9 cellular contexts compared by ENCODE assay signal in genomic region chr5:136082390-136083193, GRCh38. TPM values are rescaled to one million over a fixed set of nuclear protein-coding genes. Genes with fewer than 3 reads are reported as not detected.
A peak's percentile ranks its signal among the peaks of the same experiment; 100 is the strongest.
DNase-seq lines count a peak whose midpoint lies in the region; ATAC-seq and TF ChIP-seq lines count a peak whose summit lies in the region.
"Had no signal": no experiment of that assay in that cellular context is flagged by ENCODE, and none has a peak within 500 bp of the region (broad histone marks: within the 10 kb centered on the region; RNA-seq: fewer than 3 reads in every experiment).

No MANE protein-coding gene starts in this region.

- H3K27me3 Mint-ChIP-seq in activated CD4-positive, alpha-beta T cell treated with anti-CD3 and anti-CD28 coated beads, Interleukin-2, amount 10 ng/mL, durations not matched to agents 7 days and 5 days = peaks cover 51% of the 10 kb centered on the region
- peaks cover 14% of the 10 kb centered on the region for H3K27me3 Mint-ChIP-seq in endodermal cell (ENCODE audit: insufficient read depth)
- peaks cover 33% of the 10 kb centered on the region for H3K27me3 Mint-ChIP-seq in stimulated activated naive CD8-positive, alpha-beta T cell treated with anti-CD3 and anti-CD28 coated beads, Interleukin-15, amount 100 ng/mL, for 72 hours

- H3K36me3 ChIP-seq in endodermal cell (ENCODE audit: control insufficient read depth, insufficient read depth, low read length) = no peaks in the 10 kb centered on the region
- H3K36me3 ChIP-seq: BLaER1 treated with 17β-estradiol and CSF1 and Interleukin-3, amounts not matched to agents 10 nM and 100 nM had no signal

- peaks cover 2% of the 10 kb centered on the region for H3K36me3 Mint-ChIP-seq in activated CD4-positive, alpha-beta T cell treated with anti-CD3 and anti-CD28 coated beads, Interleukin-2, amount 10 ng/mL, durations not matched to agents 7 days and 5 days (ENCODE audit: low read depth)
- H3K36me3 Mint-ChIP-seq in endodermal cell (ENCODE audit: low read depth) = no peaks in the 10 kb centered on the region

- peak; percentile 93 for TF ChIP-seq CTCF in endodermal cell (conservative IDR thresholded peaks at IDR 0.05)

- H3K27ac ChIP-seq in endodermal cell (ENCODE audit: low read depth, low read length) = no peak overlapping the region
- H3K27ac ChIP-seq: BLaER1 treated with 17β-estradiol and CSF1 and Interleukin-3, amounts not matched to agents 10 nM and 100 nM had no signal

- H3K9ac ChIP-seq in endodermal cell (ENCODE audit: extremely low read depth, low read length, poor library complexity, severe bottlenecking) = no peak overlapping the region
- H3K9ac ChIP-seq: BLaER1 treated with 17β-estradiol and CSF1 and Interleukin-3, amounts not matched to agents 10 nM and 100 nM had no signal

- WGBS in endodermal cell (ENCODE audit: insufficient coverage in 1 of 2, insufficient read length in 1 of 2), 2 experiments = 40 to 52% methylated on average over 5 to 8 of the region's 8 CpGs

- no peaks in the 10 kb centered on the region for H3K9me3 Mint-ChIP-seq in activated CD4-positive, alpha-beta T cell treated with anti-CD3 and anti-CD28 coated beads, Interleukin-2, amount 10 ng/mL, durations not matched to agents 7 days and 5 days
- H3K9me3 Mint-ChIP-seq in endodermal cell = no peaks in the 10 kb centered on the region
- no peaks in the 10 kb centered on the region for H3K9me3 Mint-ChIP-seq in stimulated activated naive CD8-positive, alpha-beta T cell treated with anti-CD3 and anti-CD28 coated beads, Interleukin-15, amount 100 ng/mL, for 72 hours

- H3K27me3 ChIP-seq in endodermal cell (ENCODE audit: control insufficient read depth, insufficient read depth, low read length, poor library complexity, severe bottlenecking) = peaks cover 15% of the 10 kb centered on the region

- POLR2A ChIA-PET in activated CD4-positive, alpha-beta T cell treated with anti-CD3 and anti-CD28 coated beads, Interleukin-2, amount 10 ng/mL, durations not matched to agents 7 days and 5 days (lab: Charles Lee) = no interaction called here

- peak; percentile 55 for DNase-seq in NCI-H146 (lab: John Stamatoyannopoulos, UW)
- no peak for DNase-seq in NCI-H146 treated with DMSO at 0.1 percent for 48 hours (lab: John Stamatoyannopoulos, UW; ENCODE audit: unreplicated experiment)
- peak; percentile 21 for DNase-seq in NCI-H1092 treated with DMSO at 0.1 percent for 48 hours (lab: John Stamatoyannopoulos, UW)
- DNase-seq in activated CD4-positive, alpha-beta T cell treated with anti-CD3 and anti-CD28 coated beads, Interleukin-2, amount 10 ng/mL, durations not matched to agents 7 days and 5 days = peak; percentile 53
- peak; percentile 91 for DNase-seq in endodermal cell
- peak; percentile 86 for DNase-seq in mucosa of gallbladder (ENCODE audit: low spot score)
- DNase-seq in stimulated activated naive CD8-positive, alpha-beta T cell treated with anti-CD3 and anti-CD28 coated beads, Interleukin-15, amount 100 ng/mL, for 72 hours = peak; percentile 46 to 57

- no peak for ATAC-seq in stimulated activated naive CD8-positive, alpha-beta T cell treated with anti-CD3 and anti-CD28 coated beads, Interleukin-15, amount 100 ng/mL, for 72 hours
- no peak for ATAC-seq in HG03521 (IDR thresholded peaks at IDR 0.05; ENCODE audit: unreplicated experiment)

- no peaks in the 10 kb centered on the region for H3K4me1 Mint-ChIP-seq in activated CD4-positive, alpha-beta T cell treated with anti-CD3 and anti-CD28 coated beads, Interleukin-2, amount 10 ng/mL, durations not matched to agents 7 days and 5 days
- H3K4me1 Mint-ChIP-seq in endodermal cell = peaks cover 4% of the 10 kb centered on the region
- peaks cover 13% of the 10 kb centered on the region for H3K4me1 Mint-ChIP-seq in stimulated activated naive CD8-positive, alpha-beta T cell treated with anti-CD3 and anti-CD28 coated beads, Interleukin-15, amount 100 ng/mL, for 72 hours

- peaks cover 4% of the 10 kb centered on the region for H3K4me1 ChIP-seq in endodermal cell (ENCODE audit: control insufficient read depth, insufficient read depth, low read length)

- CTCF ChIA-PET in activated CD4-positive, alpha-beta T cell treated with anti-CD3 and anti-CD28 coated beads, Interleukin-2, amount 10 ng/mL, durations not matched to agents 7 days and 5 days (lab: Charles Lee) = no interaction called here

- no peak overlapping the region for H3K27ac Mint-ChIP-seq in activated CD4-positive, alpha-beta T cell treated with anti-CD3 and anti-CD28 coated beads, Interleukin-2, amount 10 ng/mL, durations not matched to agents 7 days and 5 days
- H3K27ac Mint-ChIP-seq in endodermal cell = no peak overlapping the region
- no peak overlapping the region for H3K27ac Mint-ChIP-seq in stimulated activated naive CD8-positive, alpha-beta T cell treated with anti-CD3 and anti-CD28 coated beads, Interleukin-15, amount 100 ng/mL, for 72 hours

- H3K4me3 ChIP-seq in endodermal cell (ENCODE audit: low read length) = no peak overlapping the region
- H3K4me3 ChIP-seq: BLaER1 treated with 17β-estradiol and CSF1 and Interleukin-3, amounts not matched to agents 10 nM and 100 nM had no signal

- no peak overlapping the region for H3K4me3 Mint-ChIP-seq in activated CD4-positive, alpha-beta T cell treated with anti-CD3 and anti-CD28 coated beads, Interleukin-2, amount 10 ng/mL, durations not matched to agents 7 days and 5 days
- no peak overlapping the region for H3K4me3 Mint-ChIP-seq in endodermal cell
- no peak overlapping the region for H3K4me3 Mint-ChIP-seq in stimulated activated naive CD8-positive, alpha-beta T cell treated with anti-CD3 and anti-CD28 coated beads, Interleukin-15, amount 100 ng/mL, for 72 hours

- no peaks in the 10 kb centered on the region for H3K9me3 ChIP-seq in endodermal cell (ENCODE audit: control insufficient read depth, low read length)

RNA-seq across cellular contexts. Expression of gene SMAD5, which starts 50.1 kb away (rescaled TPM):
- total RNA-seq in activated CD4-positive, alpha-beta T cell treated with anti-CD3 and anti-CD28 coated beads, Interleukin-2, amount 10 ng/mL, durations not matched to agents 7 days and 5 days = 1 to 10 TPM; 8.6 to 9.3 TPM
- total RNA-seq in endodermal cell (100 to 1,000 TPM in 1 of 2 donors, 10 to 100 TPM in 1; 97.8 to 105 TPM), mucosa of gallbladder (65.6 TPM)
- 49.3 TPM for polyA plus RNA-seq in endodermal cell (2013, experiment 1 of 2)
- 44.8 TPM for polyA plus RNA-seq in endodermal cell (2013, experiment 2 of 2)

RNA-seq across cellular contexts. Expression of gene TGFBI, which starts 53.8 kb away (rescaled TPM):
- total RNA-seq in activated CD4-positive, alpha-beta T cell treated with anti-CD3 and anti-CD28 coated beads, Interleukin-2, amount 10 ng/mL, durations not matched to agents 7 days and 5 days = under 1 TPM; 0.10 to 0.27 TPM
- total RNA-seq in endodermal cell (1 to 10 TPM; 2.8 to 4.9 TPM), mucosa of gallbladder (235 TPM)
- polyA plus RNA-seq in endodermal cell (2013, experiment 1 of 2) = 40.8 TPM
- 59.6 TPM for polyA plus RNA-seq in endodermal cell (2013, experiment 2 of 2)

Comparison
In these comparisons a context has a peak if more than half of its experiments do, and no peak if none do; other contexts are left out.
1. RNA of gene TGFBI, which starts 53.8 kb away (total RNA-seq): 235 TPM in mucosa of gallbladder (single experiment); 2.8 to 4.9 TPM in endodermal cell and 0.10 to 0.27 TPM in activated CD4-positive, alpha-beta T cell treated with anti-CD3 and anti-CD28 coated beads, Interleukin-2, amount 10 ng/mL, durations not matched to agents 7 days and 5 days; every median in the first group is over 10 times any median in the second.